ENCODE assay signal across 1 cellular context in the genomic region with DNA sequence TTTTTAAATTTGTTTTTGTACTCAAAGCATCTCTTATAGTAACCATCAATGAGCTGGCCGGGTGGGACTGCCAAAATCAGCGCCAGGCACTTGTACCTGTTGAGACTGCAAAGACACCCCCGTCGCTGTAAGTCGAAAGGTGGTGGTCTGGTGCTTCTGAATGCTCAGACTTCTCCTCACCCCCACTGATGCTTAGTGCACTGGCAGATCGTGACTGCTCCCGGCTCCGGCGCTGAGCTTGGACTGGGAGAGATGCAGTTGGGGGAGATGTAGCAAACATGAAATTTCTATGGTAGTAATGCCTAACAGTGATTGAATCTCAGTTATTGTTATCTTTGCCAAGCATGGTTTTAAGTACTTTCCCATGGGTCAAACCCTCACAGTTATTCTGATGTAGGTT.
TF ChIP-seq lines count a peak whose summit lies in the region.

No MANE protein-coding gene starts in this region.

TF ChIP-seq in GM23338, 12 proteins besides CTCF, POLR2A, EP300 and RAD21 (continued from another document):
- no peak for TF ChIP-seq EZH2phosphoT487 (IDR thresholded peaks at IDR 0.05; ENCODE audit: unreplicated experiment)
TF ChIP-seq in GM23338: peak in this region for 0.
